ENCODE assay signal across 8 cellular contexts in the genomic region with DNA sequence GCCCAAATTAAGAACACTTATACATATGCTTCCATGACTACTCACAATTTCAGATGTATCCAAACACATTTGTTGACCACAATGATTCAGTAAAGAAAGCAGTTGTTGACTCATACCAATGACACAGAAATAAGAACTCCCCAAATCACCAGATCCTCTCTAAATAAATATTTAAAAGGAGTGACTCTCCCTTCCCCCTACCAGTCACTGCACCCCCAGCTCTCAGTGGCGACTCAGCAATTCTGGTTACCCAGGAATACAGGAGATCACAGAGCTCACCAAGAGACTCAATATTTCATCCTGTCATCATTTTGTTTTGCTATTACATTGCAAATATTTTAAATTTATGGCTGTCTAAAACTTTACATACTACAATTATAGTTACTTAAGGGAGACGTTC.
DNase-seq lines count a peak whose midpoint lies in the region; ATAC-seq and TF ChIP-seq lines count a peak whose summit lies in the region.

No MANE protein-coding gene starts in this region.

- no peak for TF ChIP-seq CTCF in foreskin fibroblast (IDR thresholded peaks at IDR 0.05; ENCODE audit: low read depth, low read length)

- DNase-seq in A172 (ENCODE audit: low spot score) (peak; percentile 89), HCEC 1CT (peak; percentile 99), foreskin fibroblast (peak; percentile 86 to 91), NCI-H774 (lab: John Stamatoyannopoulos, UW) (no peak), NCI-H1694 treated with DMSO at 0.1 percent for 48 hours (lab: John Stamatoyannopoulos, UW) (no peak)
- peak; percentile 63 for DNase-seq in activated CD4-positive, alpha-beta T cell treated with anti-CD3 and anti-CD28 coated beads for 48 hours

- ATAC-seq in HG03432 (IDR thresholded peaks at IDR 0.05; ENCODE audit: unreplicated experiment) = no peak
- ATAC-seq in GM18519 (IDR thresholded peaks at IDR 0.05; ENCODE audit: low FRiP score, unreplicated experiment) = no peak

- no peak overlapping the region for H3K4me3 ChIP-seq in foreskin fibroblast (ENCODE audit: low read depth in 1 of 2, low read length in 2 of 2)

Comparison
In these comparisons a context has a peak if more than half of its experiments do, and no peak if none do; other contexts are left out.
1. DNase-seq: peak in A172 (single experiment), HCEC 1CT (single experiment), activated CD4-positive, alpha-beta T cell treated with anti-CD3 and anti-CD28 coated beads for 48 hours (single experiment) and foreskin fibroblast (2 of 2); none in NCI-H774 (single experiment) and NCI-H1694 treated with DMSO at 0.1 percent for 48 hours (single experiment).